Comparison of ENCODE assay signal across 9 cellular contexts in genomic region chr3:108486910-108487309, GRCh38. TPM values are rescaled to one million over a fixed set of nuclear protein-coding genes. Genes with fewer than 3 reads are reported as not detected.
DNase-seq lines count a peak whose midpoint lies in the region; ATAC-seq, FAIRE-seq and TF ChIP-seq lines count a peak whose summit lies in the region.
"Had no signal": no experiment of that assay in that cellular context is flagged by ENCODE, and none has a peak within 500 bp of the region (broad histone marks: within the 10 kb centered on the region; RNA-seq: fewer than 3 reads in every experiment).

No MANE protein-coding gene starts in this region.

- TF ChIP-seq POLR2A in K562 (conservative IDR thresholded peaks at IDR 0.05) (no peak), vagina (IDR thresholded peaks at IDR 0.05) (no peak)

- in situ Hi-C loops in K562 (cut with MboI): loop anchor here (25.0 kb wide), 1 partner anchor 425 kb away; no protein-coding TSS in a partner anchor

- no peak for DNase-seq in Right ventricle myocardium inferior (ENCODE audit: missing footprints)
- DNase-seq in cardiac septum (ENCODE audit: low spot score): no peak
- DNase-seq in K562 (ENCODE audit: extremely low read depth in 1 of 4, low spot score in 3 of 4): peak in 1 of 4 experiments; percentile 15
- DNase-seq in hepatocyte (ENCODE audit: low spot score): peak; percentile 44
- no peak for DNase-seq in CD8-positive, alpha-beta T cell
- no peak for DNase-seq in vagina (ENCODE audit: extremely low spot score in 2 of 2)

- ATAC-seq in Right ventricle myocardium inferior (peak; percentile 69), K562 (peak; percentile 63), HG02623 (IDR thresholded peaks at IDR 0.05; ENCODE audit: unreplicated experiment) (no peak)
- ATAC-seq in CD8-positive, alpha-beta T cell: no peak

- H3K27me3 ChIP-seq in K562 (ENCODE audit: control insufficient read depth in 2 of 2, insufficient read depth in 2 of 2, low read length in 2 of 2) (peaks cover 0 to 3% of the 10 kb centered on the region in 2 experiments; a peak in 1 of 5 replicates), hepatocyte (no peaks in the 10 kb centered on the region), vagina (no peaks in the 10 kb centered on the region)
- H3K27me3 ChIP-seq in CD8-positive, alpha-beta T cell (ENCODE audit: insufficient read depth, low read length): no peaks in the 10 kb centered on the region

- POLR2A ChIA-PET in K562 (lab: Yijun Ruan, JAX): interaction anchor here (1.6 kb wide), 1 partner anchor 9 kb away, joined by 4 read pairs; no protein-coding TSS in a partner anchor
- POLR2A ChIA-PET in CD8-positive, alpha-beta T cell (lab: Charles Lee): interaction anchor here (0.7 kb wide), 1 partner anchor 428 kb away, joined by 3 read pairs; no protein-coding TSS in a partner anchor

- TF ChIP-seq CTCF in K562 (IDR thresholded peaks at IDR 0.05 in 2 of 3, conservative IDR thresholded peaks at IDR 0.05 in 1 of 3; ENCODE audit: insufficient read depth in 2 of 3, low read depth in 1 of 3, low read length in 3 of 3): no peak
- TF ChIP-seq CTCF in hepatocyte (IDR thresholded peaks at IDR 0.05; ENCODE audit: poor library complexity): no peak
- no peak for TF ChIP-seq CTCF in CD8-positive, alpha-beta T cell (IDR thresholded peaks at IDR 0.05)
- TF ChIP-seq CTCF in vagina (IDR thresholded peaks at IDR 0.05): no peak

- intact Hi-C loops in Right ventricle myocardium inferior (cut with DNase I) (no loop called here), cardiac septum (cut with DNase I) (no loop called here), K562 (cut with micrococcal nuclease) (loop anchor here (5.0 to 10.0 kb wide), 3 partner anchors 120 to 1252 kb away; no protein-coding TSS in a partner anchor), vagina (cut with DNase I) (no loop called here)
- intact Hi-C loops in CD8-positive, alpha-beta T cell (cut with DNase I, micrococcal nuclease): loop anchor here (1.0 to 10.0 kb wide), 3 partner anchors 262 to 1328 kb away; partner anchors contain the start of gene IFT57 (in 1 of the 2)

- no peak for TF ChIP-seq EP300 in K562 (IDR thresholded peaks at IDR 0.05; ENCODE audit: low read length)

- peak; percentile 46 for FAIRE-seq in K562 (lab: Jason Lieb, UNC)

- WGBS in K562 (ENCODE audit: insufficient coverage, low coverage, missing lambda C conversion rate): 2% methylated on average over 6 of the region's 6 CpGs
- WGBS in hepatocyte (ENCODE audit: low lambda C conversion rate, missing lambda C conversion rate): 40% methylated on average over 6 of the region's 6 CpGs

- H3K9me3 ChIP-seq in K562 (replicated peaks; ENCODE audit: control insufficient read depth, insufficient read depth, low read depth, low read length) (no peaks in the 10 kb centered on the region), hepatocyte (ENCODE audit: low read depth) (no peaks in the 10 kb centered on the region), vagina (no peaks in the 10 kb centered on the region)
- no peaks in the 10 kb centered on the region for H3K9me3 ChIP-seq in CD8-positive, alpha-beta T cell (ENCODE audit: low read length)

- no peaks in the 10 kb centered on the region for H4K20me1 ChIP-seq in K562 (replicated peaks; ENCODE audit: control insufficient read depth, insufficient read depth, low read length)
- no peaks in the 10 kb centered on the region for H4K20me1 ChIP-seq in hepatocyte (ENCODE audit: insufficient read depth, poor library complexity, severe bottlenecking)

- peaks cover 3% of the 10 kb centered on the region for H3K27me3 Mint-ChIP-seq in CD8-positive, alpha-beta T cell (ENCODE audit: low read depth)

- CTCF ChIA-PET in K562 (lab: Yijun Ruan, JAX; ENCODE audit: low intra/inter-chr PET ratio): no interaction called here
- CTCF ChIA-PET in CD8-positive, alpha-beta T cell (lab: Charles Lee): interaction anchor here (1.3 to 5.8 kb wide), 4 partner anchors 8 to 427 kb away, joined by 4 to 48 read pairs (median 32); no protein-coding TSS in a partner anchor

- H3K4me1 Mint-ChIP-seq in CD8-positive, alpha-beta T cell (ENCODE audit: low read depth): peaks cover 3% of the 10 kb centered on the region

- no peak overlapping the region for H3K27ac ChIP-seq in K562 (ENCODE audit: extremely low read depth, low read depth, low read length)
- H3K27ac ChIP-seq in hepatocyte: no peak overlapping the region
- peak overlapping the region; percentile 58 for H3K27ac ChIP-seq in temporal lobe (ENCODE audit: low read depth, low read length)
- H3K27ac ChIP-seq in CD8-positive, alpha-beta T cell (ENCODE audit: low read depth, low read length): no peak overlapping the region
- H3K27ac ChIP-seq in vagina: no peak overlapping the region
- H3K27ac ChIP-seq: C4-2B had no signal

- H2AFZ ChIP-seq in K562 (ENCODE audit: low read depth, low read length): no peak overlapping the region
- no peak overlapping the region for H2AFZ ChIP-seq in hepatocyte

- no peaks in the 10 kb centered on the region for H3K36me3 ChIP-seq in K562 (ENCODE audit: control insufficient read depth, insufficient read depth, low read length)
- H3K36me3 ChIP-seq in hepatocyte (replicated peaks; ENCODE audit: insufficient read depth, low read depth): no peaks in the 10 kb centered on the region
- no peaks in the 10 kb centered on the region for H3K36me3 ChIP-seq in CD8-positive, alpha-beta T cell (ENCODE audit: insufficient read depth, low read length)
- H3K36me3 ChIP-seq in vagina: no peaks in the 10 kb centered on the region

- no peak overlapping the region for H3K9ac ChIP-seq in K562 (ENCODE audit: insufficient read depth in 1 of 2, low read depth in 2 of 2, low read length in 2 of 2)

- H3K4me2 ChIP-seq in K562 (ENCODE audit: insufficient read depth, low read length) (no peak overlapping the region), hepatocyte (peak overlapping the region; percentile 39)

- H3K4me3 ChIP-seq in K562 (no peak overlapping the region), hepatocyte (no peak overlapping the region), vagina (no peak overlapping the region)
- no peak overlapping the region for H3K4me3 ChIP-seq in CD8-positive, alpha-beta T cell (ENCODE audit: low read depth, low read length)

- TF ChIP-seq RAD21 in K562 (CRISPR knock-in tag; conservative IDR thresholded peaks at IDR 0.05 in 1 of 2, IDR thresholded peaks at IDR 0.05 in 1 of 2): no peak

- H3K4me1 ChIP-seq in K562 (replicated peaks in 1 of 2; ENCODE audit: control insufficient read depth in 2 of 2, insufficient read depth in 2 of 2, low read length in 2 of 2): no peaks in the 10 kb centered on the region; a peak in 1 of 5 replicates
- H3K4me1 ChIP-seq in hepatocyte (ENCODE audit: insufficient read depth): peaks cover 7% of the 10 kb centered on the region
- H3K4me1 ChIP-seq in CD8-positive, alpha-beta T cell (ENCODE audit: insufficient read depth, low read length): no peaks in the 10 kb centered on the region
- peaks cover 8% of the 10 kb centered on the region for H3K4me1 ChIP-seq in vagina

- H3K9me3 Mint-ChIP-seq in CD8-positive, alpha-beta T cell: no peaks in the 10 kb centered on the region

- H3K9me2 ChIP-seq in hepatocyte (replicated peaks; ENCODE audit: insufficient read depth): no peaks in the 10 kb centered on the region

- no peaks in the 10 kb centered on the region for H3K79me2 ChIP-seq in K562 (ENCODE audit: control insufficient read depth, insufficient read depth, low read length)
- no peaks in the 10 kb centered on the region for H3K79me2 ChIP-seq in hepatocyte

- H3K9me1 ChIP-seq in K562 (ENCODE audit: control insufficient read depth, insufficient read depth, low read length): no peaks in the 10 kb centered on the region

- no peak overlapping the region for H3K27ac Mint-ChIP-seq in CD8-positive, alpha-beta T cell

- no peaks in the 10 kb centered on the region for H3K36me3 Mint-ChIP-seq in CD8-positive, alpha-beta T cell

- no peak overlapping the region for H3K4me3 Mint-ChIP-seq in CD8-positive, alpha-beta T cell

- BruUV-seq in K562 (replicated peaks; lab: Mats Ljungman, UMichigan): no TSS peak

TF ChIP-seq in K562, 482 proteins besides CTCF, POLR2A, EP300 and RAD21 (continues in another document):
- TF ChIP-seq GABPB1 (CRISPR knock-in tag; IDR thresholded peaks at IDR 0.05): no peak
- TF ChIP-seq NFE2 (IDR thresholded peaks at IDR 0.05; ENCODE audit: low read depth): peak; percentile 53

RNA-seq across cellular contexts. Expression of gene MYH15, which starts 23.5 kb away (rescaled TPM):
- total RNA-seq in Right ventricle myocardium inferior (0.19 TPM), cardiac septum (0.54 TPM), K562 (2014; rRNA removed) (0.14 and 0.24 TPM in 2 replicates), K562 (2014; rRNA removed; fragmentation: Illumina TruSeq; extraction: Trizol) (0.22 and 0.25 TPM in 2 replicates), K562 (2015; rRNA removed; fragmentation: Illumina TruSeq; extraction: Trizol) (0.08 and 0.11 TPM in 2 replicates), K562 (2021) (0.07 and 0.29 TPM in 2 replicates), hepatocyte (1.5 and 1.6 TPM in 2 replicates), temporal lobe (0.25 TPM), vagina (not detected)
- 0.14 TPM in 1 of 2 replicates, not detected in the other for total RNA-seq in K562 (2011; cell fraction: chromatin; rRNA removed; ENCODE audit: low replicate concordance)
- total RNA-seq in K562 (2011; cell fraction: nucleolus; rRNA removed): not detected in 2 replicates
- 0.15 TPM in 1 of 2 replicates, not detected in the other for total RNA-seq in K562 (2011; cell fraction: nucleoplasm; rRNA removed)
- polyA plus RNA-seq in K562 (2011; rRNA removed) (0.03 and 0.04 TPM in 2 replicates), K562 (2014; fragmentation: Illumina TruSeq; extraction: Trizol) (0.12 and 0.17 TPM in 2 replicates), K562 (2014; fragmentation: Nextera tagmentation; extraction: Ambion mirVana) (under 1 TPM; 0.03 to 0.06 TPM), K562 (2014; rRNA removed) (0.08 and 0.19 TPM in 2 replicates), hepatocyte (1.5 and 2.4 TPM in 2 replicates)
- not detected in 2 replicates for polyA plus RNA-seq in K562 (2011; cell fraction: cytosol; rRNA removed)
- 0.03 and 0.06 TPM in 2 replicates for polyA plus RNA-seq in K562 (2011; cell fraction: nucleus; rRNA removed)
- 0.16 and 10.6 TPM in 2 replicates for polyA plus RNA-seq in K562 (2012)
- polyA minus RNA-seq in K562 (2011; rRNA and poly(A)+ RNA removed): 0.03 and 0.04 TPM in 2 replicates
- not detected in 2 replicates for polyA minus RNA-seq in K562 (2011; cell fraction: cytosol; rRNA and poly(A)+ RNA removed)
- under 0.01 and 0.11 TPM in 2 replicates for polyA minus RNA-seq in K562 (2011; cell fraction: nucleus; rRNA and poly(A)+ RNA removed)
- under 1 TPM in 1 of 2 experiments, not detected in 1; 0.05 TPM for total RNA-seq in CD8-positive, alpha-beta T cell

Comparison
In these comparisons a context has a peak if more than half of its experiments do, and no peak if none do; other contexts are left out.
1. ATAC-seq: peak in Right ventricle myocardium inferior (single experiment) and K562 (single experiment); none in HG02623 (single experiment) and CD8-positive, alpha-beta T cell (single experiment).
2. intact Hi-C loops: an anchor here in K562 (5.0 to 10.0 kb wide) and CD8-positive, alpha-beta T cell (1.0 to 10.0 kb wide); none called in Right ventricle myocardium inferior, cardiac septum and vagina.